ENCODE assay signal across 24 cellular contexts in genomic region chr2:225140761-225141160, GRCh38.
"Had no signal": no experiment of that assay in that cellular context is flagged by ENCODE, and none has a peak within 500 bp of the region (broad histone marks: within the 10 kb centered on the region; RNA-seq: fewer than 3 reads in every experiment).

No MANE protein-coding gene starts in this region.

- DNase-seq: activated B cell treated with CpG ODN at 0.5 μM for 24 hours; activated CD4-positive, alpha-beta memory T cell treated with anti-CD3 and anti-CD28 coated beads for 36 hours; activated CD4-positive, alpha-beta T cell treated with anti-CD3 and anti-CD28 coated beads for 1 hour; activated CD4-positive, alpha-beta T cell treated with anti-CD3 and anti-CD28 coated beads, Interleukin-2, amount 10 ng/mL, durations not matched to agents 24 days and 14 days; activated gamma-delta T cell; activated naive CD4-positive, alpha-beta T cell treated with anti-CD3 and anti-CD28 coated beads for 36 hours; activated T-cell treated with anti-CD3 and anti-CD28 coated beads for 4 hours; activated T-cell treated with anti-CD3 and anti-CD28 coated beads, Interleukin-2, amount 50 U/mL, for 48 hours; brain microvascular endothelial cell; MG63; MV-4-11; NCI-H1092 treated with DMSO at 0.1 percent for 48 hours; NCI-H1417 treated with DMSO at 0.1 percent for 48 hours; NCI-H1694 treated with DMSO at 0.1 percent for 48 hours; NCI-H2029 treated with DMSO at 0.1 percent for 48 hours; NCI-H510A treated with DMSO at 0.1 percent for 48 hours; NCI-H69; NK-92 treated with Interleukin-12 subunit alpha and Interleukin-12 subunit beta, amount 100 ng/mL, for 24 hours; OCI-M1; SHP77; T-helper 17 cell; T-helper 9 cell had no signal

- H3K4me3 ChIP-seq: cardiac muscle cell, MG63, SJSA1 had no signal
